In the genomic region with DNA sequence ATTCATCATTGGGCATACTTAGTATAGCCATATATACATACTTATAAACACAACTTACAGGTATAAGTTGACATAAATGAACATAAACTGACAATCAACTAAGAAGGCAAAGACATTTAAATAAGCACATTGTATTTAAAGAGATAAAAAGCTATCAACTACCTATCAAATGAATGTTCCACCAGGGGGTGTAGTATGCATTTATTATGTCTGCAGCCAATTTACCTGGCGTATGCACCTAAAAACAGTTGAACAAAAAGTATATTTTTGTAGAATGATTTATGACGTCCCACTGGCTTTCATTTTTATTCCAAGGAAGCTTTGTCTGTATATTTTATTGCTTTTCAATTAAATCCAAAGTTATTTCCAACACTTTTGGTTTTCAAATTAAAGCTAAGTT, we compare ENCODE assay signal across 12 cellular contexts.
DNase-seq lines count a peak whose midpoint lies in the region; ATAC-seq and TF ChIP-seq lines count a peak whose summit lies in the region.
"Had no signal": no experiment of that assay in that cellular context is flagged by ENCODE, and none has a peak within 500 bp of the region (broad histone marks: within the 10 kb centered on the region; RNA-seq: fewer than 3 reads in every experiment).

No MANE protein-coding gene starts in this region.

- H3K27me3 ChIP-seq in GM23248 (replicated peaks; ENCODE audit: insufficient read depth), result no peaks in the 10 kb centered on the region
- H3K27me3 ChIP-seq: gastroesophageal sphincter had no signal

- no peak overlapping the region for H3K4me3 ChIP-seq in GM23248
- H3K4me3 ChIP-seq in fibroblast of the aortic adventitia (ENCODE audit: low read depth, low read length), result no peak overlapping the region
- H3K4me3 ChIP-seq: gastroesophageal sphincter had no signal

- no peaks in the 10 kb centered on the region for H3K9me3 ChIP-seq in GM23248 (ENCODE audit: low read depth)
- H3K9me3 ChIP-seq: gastroesophageal sphincter had no signal

- intact Hi-C loops in activated T-helper 1 cell treated with anti-CD3 and anti-CD28 coated beads, Interleukin-12 subunit alpha, Interleukin-12 subunit beta, Interleukin-2, Interleukin-4 antibody, amounts not matched to agents 30 ng/mL and 10 ng/mL and 1 ng/mL, durations not matched to agents 14 hours and 24 hours and 36 hours (cut with micrococcal nuclease), result loop anchor here (1.0 kb wide), 1 partner anchor 424 kb away; no protein-coding TSS in a partner anchor

- peaks cover 4% of the 10 kb centered on the region for H3K27me3 Mint-ChIP-seq in activated T-helper 1 cell treated with anti-CD3 and anti-CD28 coated beads, Interleukin-12 subunit alpha, Interleukin-12 subunit beta, Interleukin-2, Interleukin-4 antibody, amounts not matched to agents 30 ng/mL and 10 ng/mL and 1 ng/mL, durations not matched to agents 14 hours and 24 hours and 36 hours (ENCODE audit: insufficient read depth)

- H3K36me3 Mint-ChIP-seq in activated T-helper 1 cell treated with anti-CD3 and anti-CD28 coated beads, Interleukin-12 subunit alpha, Interleukin-12 subunit beta, Interleukin-2, Interleukin-4 antibody, amounts not matched to agents 30 ng/mL and 10 ng/mL and 1 ng/mL, durations not matched to agents 14 hours and 24 hours and 36 hours (ENCODE audit: low read depth), result no peaks in the 10 kb centered on the region
- H3K36me3 Mint-ChIP-seq: CD8-positive, alpha-beta T cell had no signal

- no peaks in the 10 kb centered on the region for H3K79me2 ChIP-seq in GM23248 (ENCODE audit: insufficient read depth)

- no peaks in the 10 kb centered on the region for H3F3A ChIP-seq in GM23248 (ENCODE audit: insufficient read depth)

- no peak overlapping the region for H3K9ac ChIP-seq in GM23248

- H3K4me2 ChIP-seq in GM23248 (ENCODE audit: unreplicated experiment), result no peak overlapping the region

- no peaks in the 10 kb centered on the region for H4K20me1 ChIP-seq in GM23248 (ENCODE audit: insufficient read depth)

- H3K4me3 Mint-ChIP-seq in activated T-helper 1 cell treated with anti-CD3 and anti-CD28 coated beads, Interleukin-12 subunit alpha, Interleukin-12 subunit beta, Interleukin-2, Interleukin-4 antibody, amounts not matched to agents 30 ng/mL and 10 ng/mL and 1 ng/mL, durations not matched to agents 14 hours and 24 hours and 36 hours, result no peak overlapping the region
- H3K4me3 Mint-ChIP-seq: CD8-positive, alpha-beta T cell had no signal

- H3K36me3 ChIP-seq in GM23248 (ENCODE audit: low read depth), result no peaks in the 10 kb centered on the region
- H3K36me3 ChIP-seq: gastroesophageal sphincter had no signal

- no peak overlapping the region for H2AFZ ChIP-seq in GM23248

- in situ Hi-C loops in GM23248 (cut with MboI), result no loop called here

- ATAC-seq in GM21576 (IDR thresholded peaks at IDR 0.05; ENCODE audit: unreplicated experiment), result no peak
- ATAC-seq: CD8-positive, alpha-beta T cell; gastroesophageal sphincter had no signal

- DNase-seq in A172 (ENCODE audit: low spot score), result peak; percentile 50
- DNase-seq in GM23248, result peak; percentile 19
- DNase-seq in RKO (ENCODE audit: low spot score), result peak; percentile 18
- peak; percentile 49 for DNase-seq in fibroblast of the aortic adventitia (ENCODE audit: low read depth)
- no peak for DNase-seq in stimulated activated CD4-positive, alpha-beta T cell treated with anti-CD3 and anti-CD28 coated beads, Interleukin-2, amount 100 ng/mL, for 24 hours
- no peak for DNase-seq in activated T-helper 1 cell treated with anti-CD3 and anti-CD28 coated beads, Interleukin-12 subunit alpha, Interleukin-12 subunit beta, Interleukin-2, Interleukin-4 antibody, amounts not matched to agents 30 ng/mL and 10 ng/mL and 1 ng/mL, durations not matched to agents 14 hours and 24 hours and 36 hours (ENCODE audit: low spot score)
- DNase-seq in amniotic stem cell (lab: John Stamatoyannopoulos, UW), result no peak
- DNase-seq: anterior cingulate cortex; CD8-positive, alpha-beta T cell; stimulated activated naive CD4-positive, alpha-beta T cell treated with Interleukin-2 at 50 U/mL for 16 hours had no signal

- peak; percentile 9 for TF ChIP-seq CTCF in fibroblast of the aortic adventitia (IDR thresholded peaks at IDR 0.05; ENCODE audit: insufficient read depth, low read length)

- no peaks in the 10 kb centered on the region for H3K4me1 Mint-ChIP-seq in activated T-helper 1 cell treated with anti-CD3 and anti-CD28 coated beads, Interleukin-12 subunit alpha, Interleukin-12 subunit beta, Interleukin-2, Interleukin-4 antibody, amounts not matched to agents 30 ng/mL and 10 ng/mL and 1 ng/mL, durations not matched to agents 14 hours and 24 hours and 36 hours (ENCODE audit: low read depth)

- peaks cover 7% of the 10 kb centered on the region for H3K4me1 ChIP-seq in GM23248 (ENCODE audit: insufficient read depth)
- H3K4me1 ChIP-seq: gastroesophageal sphincter had no signal

- H3K9me2 ChIP-seq in GM23248 (ENCODE audit: insufficient read depth), result no peaks in the 10 kb centered on the region

- H3K9me3 Mint-ChIP-seq in activated T-helper 1 cell treated with anti-CD3 and anti-CD28 coated beads, Interleukin-12 subunit alpha, Interleukin-12 subunit beta, Interleukin-2, Interleukin-4 antibody, amounts not matched to agents 30 ng/mL and 10 ng/mL and 1 ng/mL, durations not matched to agents 14 hours and 24 hours and 36 hours, result no peaks in the 10 kb centered on the region
- H3K9me3 Mint-ChIP-seq: CD8-positive, alpha-beta T cell had no signal

- no peak overlapping the region for H3K27ac Mint-ChIP-seq in activated T-helper 1 cell treated with anti-CD3 and anti-CD28 coated beads, Interleukin-12 subunit alpha, Interleukin-12 subunit beta, Interleukin-2, Interleukin-4 antibody, amounts not matched to agents 30 ng/mL and 10 ng/mL and 1 ng/mL, durations not matched to agents 14 hours and 24 hours and 36 hours
- H3K27ac Mint-ChIP-seq: CD8-positive, alpha-beta T cell had no signal

- no peak overlapping the region for H3K27ac ChIP-seq in GM23248
- H3K27ac ChIP-seq: gastroesophageal sphincter had no signal

- 72 to 73% methylated on average over 2 of the region's 2 CpGs for WGBS in GM23248 (ENCODE audit: low coverage in 1 of 2, low lambda C conversion rate in 2 of 2, missing lambda C conversion rate in 2 of 2), 2 experiments

Comparison
In these comparisons a context has a peak if more than half of its experiments do, and no peak if none do; other contexts are left out.
1. DNase-seq: peak in A172 (single experiment), GM23248 (single experiment), RKO (single experiment) and fibroblast of the aortic adventitia (single experiment); none in stimulated activated CD4-positive, alpha-beta T cell treated with anti-CD3 and anti-CD28 coated beads, Interleukin-2, amount 100 ng/mL, for 24 hours (0 of 2), activated T-helper 1 cell treated with anti-CD3 and anti-CD28 coated beads, Interleukin-12 subunit alpha, Interleukin-12 subunit beta, Interleukin-2, Interleukin-4 antibody, amounts not matched to agents 30 ng/mL and 10 ng/mL and 1 ng/mL, durations not matched to agents 14 hours and 24 hours and 36 hours (single experiment) and amniotic stem cell (single experiment).